1 cellular context compared by ENCODE assay signal in the genomic region with DNA sequence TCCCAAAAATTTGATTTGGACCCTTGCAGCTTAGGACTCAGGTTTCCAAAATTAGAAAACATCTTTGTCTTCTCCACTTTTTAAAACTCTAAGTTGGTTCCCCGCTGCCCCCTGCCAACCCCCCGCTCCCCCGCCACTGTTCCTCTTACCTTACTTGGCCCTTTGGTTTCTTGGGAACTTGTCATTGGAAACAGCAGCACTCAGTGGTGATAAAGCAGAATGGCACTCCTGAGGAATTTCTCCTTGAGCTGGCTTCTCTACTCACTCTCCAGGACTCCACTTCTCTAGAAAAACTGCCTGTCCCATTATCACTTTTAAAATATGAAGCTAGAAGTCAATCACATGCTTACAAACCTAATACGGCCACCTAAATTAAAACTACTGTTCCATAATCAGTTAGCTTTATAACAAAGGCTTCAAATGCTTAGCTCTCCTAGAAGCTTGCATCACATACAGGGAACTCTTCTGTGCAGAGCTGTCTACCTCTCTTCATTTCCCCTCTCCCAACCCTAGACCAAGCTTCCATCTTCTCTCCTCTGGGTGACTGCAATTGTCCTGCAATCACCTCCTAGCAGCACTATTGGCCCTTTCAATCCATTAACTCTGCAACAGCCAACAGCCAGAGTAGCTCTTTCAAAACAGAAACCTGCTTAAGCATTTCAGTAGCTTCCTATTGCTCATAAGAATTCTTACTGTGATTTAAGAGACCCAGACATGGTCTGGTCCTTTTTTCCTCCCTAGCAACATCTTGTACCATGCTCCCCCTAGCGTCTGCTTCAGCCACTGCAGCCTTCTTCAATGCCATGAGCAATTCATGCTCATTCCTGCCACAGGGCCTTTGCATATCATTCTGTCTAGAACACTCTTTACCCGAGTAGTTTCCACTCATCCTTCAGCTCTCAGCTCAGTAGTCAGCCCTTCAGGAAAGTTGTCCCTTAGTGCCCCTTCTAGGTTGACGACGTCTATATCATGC.
TF ChIP-seq lines count a peak whose summit lies in the region.

No MANE protein-coding gene starts in this region.

TF ChIP-seq in HepG2, 621 proteins besides CTCF, POLR2A, EP300 and RAD21 (continued from another document and continues in another):
- TF ChIP-seq, protein P1, sequence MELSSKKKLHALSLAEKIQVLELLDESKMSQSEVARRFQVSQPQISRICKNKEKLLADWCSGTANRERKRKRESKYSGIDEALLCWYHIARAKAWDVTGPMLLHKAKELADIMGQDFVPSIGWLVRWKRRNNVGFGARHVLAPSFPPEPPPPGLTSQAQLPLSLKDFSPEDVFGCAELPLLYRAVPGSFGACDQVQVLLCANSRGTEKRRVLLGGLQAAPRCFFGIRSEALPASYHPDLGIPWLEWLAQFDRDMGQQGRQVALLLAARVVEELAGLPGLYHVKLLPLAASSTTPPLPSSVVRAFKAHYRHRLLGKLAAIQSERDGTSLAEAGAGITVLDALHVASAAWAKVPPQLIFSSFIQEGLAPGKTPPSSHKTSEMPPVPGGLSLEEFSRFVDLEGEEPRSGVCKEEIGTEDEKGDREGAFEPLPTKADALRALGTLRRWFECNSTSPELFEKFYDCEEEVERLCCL (CRISPR knock-in tag; IDR thresholded peaks at IDR 0.05; ENCODE audit: borderline replicate concordance), result no peak
- no peak for TF ChIP-seq RBAK (CRISPR knock-in tag; IDR thresholded peaks at IDR 0.05)
- no peak for TF ChIP-seq RELA (CRISPR knock-in tag; IDR thresholded peaks at IDR 0.05)
- TF ChIP-seq ZNF652 (CRISPR knock-in tag; IDR thresholded peaks at IDR 0.05; ENCODE audit: borderline replicate concordance, low read depth), result no peak
- TF ChIP-seq ZSCAN20 (CRISPR knock-in tag; IDR thresholded peaks at IDR 0.05; ENCODE audit: borderline replicate concordance), result no peak
- TF ChIP-seq, protein P2, sequence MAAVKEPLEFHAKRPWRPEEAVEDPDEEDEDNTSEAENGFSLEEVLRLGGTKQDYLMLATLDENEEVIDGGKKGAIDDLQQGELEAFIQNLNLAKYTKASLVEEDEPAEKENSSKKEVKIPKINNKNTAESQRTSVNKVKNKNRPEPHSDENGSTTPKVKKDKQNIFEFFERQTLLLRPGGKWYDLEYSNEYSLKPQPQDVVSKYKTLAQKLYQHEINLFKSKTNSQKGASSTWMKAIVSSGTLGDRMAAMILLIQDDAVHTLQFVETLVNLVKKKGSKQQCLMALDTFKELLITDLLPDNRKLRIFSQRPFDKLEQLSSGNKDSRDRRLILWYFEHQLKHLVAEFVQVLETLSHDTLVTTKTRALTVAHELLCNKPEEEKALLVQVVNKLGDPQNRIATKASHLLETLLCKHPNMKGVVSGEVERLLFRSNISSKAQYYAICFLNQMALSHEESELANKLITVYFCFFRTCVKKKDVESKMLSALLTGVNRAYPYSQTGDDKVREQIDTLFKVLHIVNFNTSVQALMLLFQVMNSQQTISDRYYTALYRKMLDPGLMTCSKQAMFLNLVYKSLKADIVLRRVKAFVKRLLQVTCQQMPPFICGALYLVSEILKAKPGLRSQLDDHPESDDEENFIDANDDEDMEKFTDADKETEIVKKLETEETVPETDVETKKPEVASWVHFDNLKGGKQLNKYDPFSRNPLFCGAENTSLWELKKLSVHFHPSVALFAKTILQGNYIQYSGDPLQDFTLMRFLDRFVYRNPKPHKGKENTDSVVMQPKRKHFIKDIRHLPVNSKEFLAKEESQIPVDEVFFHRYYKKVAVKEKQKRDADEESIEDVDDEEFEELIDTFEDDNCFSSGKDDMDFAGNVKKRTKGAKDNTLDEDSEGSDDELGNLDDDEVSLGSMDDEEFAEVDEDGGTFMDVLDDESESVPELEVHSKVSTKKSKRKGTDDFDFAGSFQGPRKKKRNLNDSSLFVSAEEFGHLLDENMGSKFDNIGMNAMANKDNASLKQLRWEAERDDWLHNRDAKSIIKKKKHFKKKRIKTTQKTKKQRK (IDR thresholded peaks at IDR 0.05; ENCODE audit: low read length), result no peak
- no peak for TF ChIP-seq ZNF329 (CRISPR knock-in tag; IDR thresholded peaks at IDR 0.05; ENCODE audit: low read depth)
- TF ChIP-seq HNF4G (IDR thresholded peaks at IDR 0.05; ENCODE audit: borderline replicate concordance, low read depth, low read length), result no peak
- TF ChIP-seq HNF4G (CRISPR knock-in tag; IDR thresholded peaks at IDR 0.05; ENCODE audit: borderline replicate concordance, low read depth), result no peak
- TF ChIP-seq POGZ (CRISPR knock-in tag; IDR thresholded peaks at IDR 0.05), result no peak
- TF ChIP-seq, protein P3, sequence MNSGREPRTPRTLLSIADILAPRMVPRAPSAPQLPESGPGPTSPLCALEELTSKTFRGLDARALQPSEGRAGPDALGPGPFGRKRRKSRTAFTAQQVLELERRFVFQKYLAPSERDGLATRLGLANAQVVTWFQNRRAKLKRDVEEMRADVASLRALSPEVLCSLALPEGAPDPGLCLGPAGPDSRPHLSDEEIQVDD (CRISPR knock-in tag; IDR thresholded peaks at IDR 0.05; ENCODE audit: borderline replicate concordance), result no peak
- TF ChIP-seq, protein P4, sequence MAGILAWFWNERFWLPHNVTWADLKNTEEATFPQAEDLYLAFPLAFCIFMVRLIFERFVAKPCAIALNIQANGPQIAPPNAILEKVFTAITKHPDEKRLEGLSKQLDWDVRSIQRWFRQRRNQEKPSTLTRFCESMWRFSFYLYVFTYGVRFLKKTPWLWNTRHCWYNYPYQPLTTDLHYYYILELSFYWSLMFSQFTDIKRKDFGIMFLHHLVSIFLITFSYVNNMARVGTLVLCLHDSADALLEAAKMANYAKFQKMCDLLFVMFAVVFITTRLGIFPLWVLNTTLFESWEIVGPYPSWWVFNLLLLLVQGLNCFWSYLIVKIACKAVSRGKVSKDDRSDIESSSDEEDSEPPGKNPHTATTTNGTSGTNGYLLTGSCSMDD (CRISPR knock-in tag; IDR thresholded peaks at IDR 0.05), result no peak
- TF ChIP-seq NFRKB (IDR thresholded peaks at IDR 0.05), result no peak
- no peak for TF ChIP-seq ZNF292 (CRISPR knock-in tag; IDR thresholded peaks at IDR 0.05; ENCODE audit: borderline replicate concordance, low read depth)
- TF ChIP-seq ZNF33B (CRISPR knock-in tag; IDR thresholded peaks at IDR 0.05), result no peak
- no peak for TF ChIP-seq NAIF1 (CRISPR knock-in tag; IDR thresholded peaks at IDR 0.05; ENCODE audit: borderline replicate concordance)
- no peak for TF ChIP-seq HNRNPL (IDR thresholded peaks at IDR 0.05; ENCODE audit: low read depth, low read length)
- no peak for TF ChIP-seq TBP (CRISPR knock-in tag; IDR thresholded peaks at IDR 0.05)
- TF ChIP-seq RXRB (CRISPR knock-in tag; IDR thresholded peaks at IDR 0.05; ENCODE audit: borderline replicate concordance), result no peak
- TF ChIP-seq, protein P5, sequence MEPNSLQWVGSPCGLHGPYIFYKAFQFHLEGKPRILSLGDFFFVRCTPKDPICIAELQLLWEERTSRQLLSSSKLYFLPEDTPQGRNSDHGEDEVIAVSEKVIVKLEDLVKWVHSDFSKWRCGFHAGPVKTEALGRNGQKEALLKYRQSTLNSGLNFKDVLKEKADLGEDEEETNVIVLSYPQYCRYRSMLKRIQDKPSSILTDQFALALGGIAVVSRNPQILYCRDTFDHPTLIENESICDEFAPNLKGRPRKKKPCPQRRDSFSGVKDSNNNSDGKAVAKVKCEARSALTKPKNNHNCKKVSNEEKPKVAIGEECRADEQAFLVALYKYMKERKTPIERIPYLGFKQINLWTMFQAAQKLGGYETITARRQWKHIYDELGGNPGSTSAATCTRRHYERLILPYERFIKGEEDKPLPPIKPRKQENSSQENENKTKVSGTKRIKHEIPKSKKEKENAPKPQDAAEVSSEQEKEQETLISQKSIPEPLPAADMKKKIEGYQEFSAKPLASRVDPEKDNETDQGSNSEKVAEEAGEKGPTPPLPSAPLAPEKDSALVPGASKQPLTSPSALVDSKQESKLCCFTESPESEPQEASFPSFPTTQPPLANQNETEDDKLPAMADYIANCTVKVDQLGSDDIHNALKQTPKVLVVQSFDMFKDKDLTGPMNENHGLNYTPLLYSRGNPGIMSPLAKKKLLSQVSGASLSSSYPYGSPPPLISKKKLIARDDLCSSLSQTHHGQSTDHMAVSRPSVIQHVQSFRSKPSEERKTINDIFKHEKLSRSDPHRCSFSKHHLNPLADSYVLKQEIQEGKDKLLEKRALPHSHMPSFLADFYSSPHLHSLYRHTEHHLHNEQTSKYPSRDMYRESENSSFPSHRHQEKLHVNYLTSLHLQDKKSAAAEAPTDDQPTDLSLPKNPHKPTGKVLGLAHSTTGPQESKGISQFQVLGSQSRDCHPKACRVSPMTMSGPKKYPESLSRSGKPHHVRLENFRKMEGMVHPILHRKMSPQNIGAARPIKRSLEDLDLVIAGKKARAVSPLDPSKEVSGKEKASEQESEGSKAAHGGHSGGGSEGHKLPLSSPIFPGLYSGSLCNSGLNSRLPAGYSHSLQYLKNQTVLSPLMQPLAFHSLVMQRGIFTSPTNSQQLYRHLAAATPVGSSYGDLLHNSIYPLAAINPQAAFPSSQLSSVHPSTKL (CRISPR knock-in tag; IDR thresholded peaks at IDR 0.05), result no peak
- TF ChIP-seq, protein P6, sequence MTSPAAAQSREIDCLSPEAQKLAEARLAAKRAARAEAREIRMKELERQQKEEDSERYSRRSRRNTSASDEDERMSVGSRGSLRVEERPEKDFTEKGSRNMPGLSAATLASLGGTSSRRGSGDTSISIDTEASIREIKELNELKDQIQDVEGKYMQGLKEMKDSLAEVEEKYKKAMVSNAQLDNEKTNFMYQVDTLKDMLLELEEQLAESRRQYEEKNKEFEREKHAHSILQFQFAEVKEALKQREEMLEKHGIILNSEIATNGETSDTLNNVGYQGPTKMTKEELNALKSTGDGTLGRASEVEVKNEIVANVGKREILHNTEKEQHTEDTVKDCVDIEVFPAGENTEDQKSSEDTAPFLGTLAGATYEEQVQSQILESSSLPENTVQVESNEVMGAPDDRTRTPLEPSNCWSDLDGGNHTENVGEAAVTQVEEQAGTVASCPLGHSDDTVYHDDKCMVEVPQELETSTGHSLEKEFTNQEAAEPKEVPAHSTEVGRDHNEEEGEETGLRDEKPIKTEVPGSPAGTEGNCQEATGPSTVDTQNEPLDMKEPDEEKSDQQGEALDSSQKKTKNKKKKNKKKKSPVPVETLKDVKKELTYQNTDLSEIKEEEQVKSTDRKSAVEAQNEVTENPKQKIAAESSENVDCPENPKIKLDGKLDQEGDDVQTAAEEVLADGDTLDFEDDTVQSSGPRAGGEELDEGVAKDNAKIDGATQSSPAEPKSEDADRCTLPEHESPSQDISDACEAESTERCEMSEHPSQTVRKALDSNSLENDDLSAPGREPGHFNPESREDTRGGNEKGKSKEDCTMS (CRISPR knock-in tag; conservative IDR thresholded peaks at IDR 0.05), result no peak
- TF ChIP-seq ZFP36 (IDR thresholded peaks at IDR 0.05; ENCODE audit: borderline replicate concordance, low read depth, low read length, partially characterized antibody), result no peak
- TF ChIP-seq ZNF569 (CRISPR knock-in tag; IDR thresholded peaks at IDR 0.05; ENCODE audit: borderline replicate concordance), result no peak
- no peak for TF ChIP-seq SNRNP70 (IDR thresholded peaks at IDR 0.05; ENCODE audit: low read depth, low read length)
- no peak for TF ChIP-seq ZNF382 (CRISPR knock-in tag; IDR thresholded peaks at IDR 0.05; ENCODE audit: borderline replicate concordance)
- TF ChIP-seq SMARCC2 (IDR thresholded peaks at IDR 0.05), result no peak
- TF ChIP-seq, protein P7, sequence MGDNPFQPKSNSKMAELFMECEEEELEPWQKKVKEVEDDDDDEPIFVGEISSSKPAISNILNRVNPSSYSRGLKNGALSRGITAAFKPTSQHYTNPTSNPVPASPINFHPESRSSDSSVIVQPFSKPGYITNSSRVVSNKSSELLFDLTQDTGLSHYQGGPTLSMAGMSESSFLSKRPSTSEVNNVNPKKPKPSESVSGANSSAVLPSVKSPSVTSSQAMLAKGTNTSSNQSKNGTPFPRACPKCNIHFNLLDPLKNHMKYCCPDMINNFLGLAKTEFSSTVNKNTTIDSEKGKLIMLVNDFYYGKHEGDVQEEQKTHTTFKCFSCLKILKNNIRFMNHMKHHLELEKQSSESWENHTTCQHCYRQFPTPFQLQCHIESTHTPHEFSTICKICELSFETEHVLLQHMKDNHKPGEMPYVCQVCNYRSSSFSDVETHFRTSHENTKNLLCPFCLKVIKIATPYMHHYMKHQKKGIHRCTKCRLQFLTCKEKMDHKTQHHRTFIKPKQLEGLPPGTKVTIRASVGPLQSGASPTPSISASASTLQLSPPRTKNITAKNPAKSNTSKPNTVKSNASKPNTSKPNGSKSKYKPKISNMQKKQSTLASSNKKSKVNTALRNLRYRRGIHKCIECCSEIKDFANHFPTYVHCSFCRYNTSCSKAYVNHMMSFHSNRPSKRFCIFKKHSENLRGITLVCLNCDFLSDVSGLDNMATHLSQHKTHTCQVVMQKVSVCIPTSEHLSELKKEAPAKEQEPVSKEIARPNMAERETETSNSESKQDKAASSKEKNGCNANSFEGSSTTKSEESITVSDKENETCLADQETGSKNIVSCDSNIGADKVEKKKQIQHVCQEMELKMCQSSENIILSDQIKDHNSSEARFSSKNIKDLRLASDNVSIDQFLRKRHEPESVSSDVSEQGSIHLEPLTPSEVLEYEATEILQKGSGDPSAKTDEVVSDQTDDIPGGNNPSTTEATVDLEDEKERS (CRISPR knock-in tag; IDR thresholded peaks at IDR 0.05), result peak; percentile 89
- no peak for TF ChIP-seq SMYD3 (CRISPR knock-in tag; IDR thresholded peaks at IDR 0.05)
- TF ChIP-seq ZSCAN12 (CRISPR knock-in tag; IDR thresholded peaks at IDR 0.05), result no peak
- no peak for TF ChIP-seq CEBPB (IDR thresholded peaks at IDR 0.05; ENCODE audit: borderline replicate concordance, low read depth, low read length)
- TF ChIP-seq PHB2 (IDR thresholded peaks at IDR 0.05; ENCODE audit: partially characterized antibody), result no peak
- TF ChIP-seq, protein P8, sequence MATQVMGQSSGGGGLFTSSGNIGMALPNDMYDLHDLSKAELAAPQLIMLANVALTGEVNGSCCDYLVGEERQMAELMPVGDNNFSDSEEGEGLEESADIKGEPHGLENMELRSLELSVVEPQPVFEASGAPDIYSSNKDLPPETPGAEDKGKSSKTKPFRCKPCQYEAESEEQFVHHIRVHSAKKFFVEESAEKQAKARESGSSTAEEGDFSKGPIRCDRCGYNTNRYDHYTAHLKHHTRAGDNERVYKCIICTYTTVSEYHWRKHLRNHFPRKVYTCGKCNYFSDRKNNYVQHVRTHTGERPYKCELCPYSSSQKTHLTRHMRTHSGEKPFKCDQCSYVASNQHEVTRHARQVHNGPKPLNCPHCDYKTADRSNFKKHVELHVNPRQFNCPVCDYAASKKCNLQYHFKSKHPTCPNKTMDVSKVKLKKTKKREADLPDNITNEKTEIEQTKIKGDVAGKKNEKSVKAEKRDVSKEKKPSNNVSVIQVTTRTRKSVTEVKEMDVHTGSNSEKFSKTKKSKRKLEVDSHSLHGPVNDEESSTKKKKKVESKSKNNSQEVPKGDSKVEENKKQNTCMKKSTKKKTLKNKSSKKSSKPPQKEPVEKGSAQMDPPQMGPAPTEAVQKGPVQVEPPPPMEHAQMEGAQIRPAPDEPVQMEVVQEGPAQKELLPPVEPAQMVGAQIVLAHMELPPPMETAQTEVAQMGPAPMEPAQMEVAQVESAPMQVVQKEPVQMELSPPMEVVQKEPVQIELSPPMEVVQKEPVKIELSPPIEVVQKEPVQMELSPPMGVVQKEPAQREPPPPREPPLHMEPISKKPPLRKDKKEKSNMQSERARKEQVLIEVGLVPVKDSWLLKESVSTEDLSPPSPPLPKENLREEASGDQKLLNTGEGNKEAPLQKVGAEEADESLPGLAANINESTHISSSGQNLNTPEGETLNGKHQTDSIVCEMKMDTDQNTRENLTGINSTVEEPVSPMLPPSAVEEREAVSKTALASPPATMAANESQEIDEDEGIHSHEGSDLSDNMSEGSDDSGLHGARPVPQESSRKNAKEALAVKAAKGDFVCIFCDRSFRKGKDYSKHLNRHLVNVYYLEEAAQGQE (IDR thresholded peaks at IDR 0.05; ENCODE audit: borderline replicate concordance in 1 of 2, low read depth in 1 of 2, low read length in 2 of 2), result no peak
- TF ChIP-seq KAT8 (CRISPR knock-in tag; IDR thresholded peaks at IDR 0.05), result no peak
- TF ChIP-seq ZFP37 (CRISPR knock-in tag; IDR thresholded peaks at IDR 0.05; ENCODE audit: borderline replicate concordance), result no peak
- peak; percentile 98 for TF ChIP-seq ZMYM3 (CRISPR knock-in tag; IDR thresholded peaks at IDR 0.05)
